8 cellular contexts compared by ENCODE assay signal in the genomic region with DNA sequence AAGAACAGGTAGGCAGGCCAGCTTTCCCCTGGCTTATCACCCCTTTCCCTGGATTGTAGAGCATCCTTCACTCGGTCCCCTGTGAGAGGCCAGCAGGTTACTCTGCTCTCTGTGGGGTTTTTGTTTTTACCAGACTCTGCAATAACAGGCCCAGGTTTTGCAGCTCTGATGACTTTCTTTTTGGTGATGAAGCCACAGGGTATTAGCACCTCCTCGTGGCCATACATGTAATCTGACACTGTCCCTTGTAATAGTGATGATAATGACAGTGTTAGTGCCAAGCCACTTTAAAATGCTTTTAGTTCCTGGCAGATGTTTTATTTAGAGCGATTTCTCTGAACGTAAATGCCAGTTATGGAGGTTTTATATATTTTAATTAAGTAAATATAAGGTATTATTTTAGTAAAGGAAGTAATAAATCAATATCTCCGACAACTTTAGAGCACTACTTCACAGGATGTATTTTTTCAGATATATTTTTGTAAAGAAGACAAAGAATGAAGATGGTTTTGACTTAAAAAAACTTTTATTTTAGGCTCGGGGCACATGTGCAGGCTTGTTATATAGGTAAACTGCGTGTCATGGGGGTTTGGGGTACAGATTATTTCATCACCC. TPM values are rescaled to one million over a fixed set of nuclear protein-coding genes. Genes with fewer than 3 reads are reported as not detected.
DNase-seq lines count a peak whose midpoint lies in the region; ATAC-seq and TF ChIP-seq lines count a peak whose summit lies in the region.

No MANE protein-coding gene starts in this region.

- no peak for TF ChIP-seq POLR2A in esophagus muscularis mucosa (IDR thresholded peaks at IDR 0.05; ENCODE audit: low read depth)

- intact Hi-C loops in esophagus muscularis mucosa (cut with DNase I) = loop anchor here (5.0 kb wide), 1 partner anchor 292 kb away; no protein-coding TSS in a partner anchor
- intact Hi-C loops in natural killer cell (cut with micrococcal nuclease) = loop anchor here (1.0 kb wide), 2 partner anchors 293 to 565 kb away; no protein-coding TSS in a partner anchor
- intact Hi-C loops in tibial artery (cut with DNase I; ENCODE audit: low total_unique reads) = loop anchor here (5.0 to 10.0 kb wide), 2 partner anchors 139 to 287 kb away; a partner anchor contains a TSS

- H3K9me3 ChIP-seq in esophagus muscularis mucosa = no peaks in the 10 kb centered on the region
- no peaks in the 10 kb centered on the region for H3K9me3 ChIP-seq in tibial artery

- peak; percentile 77 to 82 (median 78) for TF ChIP-seq CTCF in esophagus muscularis mucosa (IDR thresholded peaks at IDR 0.05)
- peak; percentile 76 for TF ChIP-seq CTCF in natural killer cell (IDR thresholded peaks at IDR 0.05)
- peak; percentile 68 to 78 for TF ChIP-seq CTCF in tibial artery (IDR thresholded peaks at IDR 0.05)

- H3K4me1 ChIP-seq in esophagus muscularis mucosa (peaks cover 0 to 7% (median 5%) of the 10 kb centered on the region in 4 donors), tibial artery (no peaks in the 10 kb centered on the region)

- H3K36me3 ChIP-seq in esophagus muscularis mucosa = no peaks in the 10 kb centered on the region
- no peaks in the 10 kb centered on the region for H3K36me3 ChIP-seq in tibial artery

- ATAC-seq in GM21381 (IDR thresholded peaks at IDR 0.05; ENCODE audit: unreplicated experiment) = peak; percentile 91
- peak; percentile 83 to 93 (median 91) for ATAC-seq in natural killer cell

- H3K27me3 Mint-ChIP-seq in natural killer cell (ENCODE audit: low read depth in 2 of 2) = peaks cover 3 to 29% of the 10 kb centered on the region in 2 donors

- no peak overlapping the region for H3K4me3 ChIP-seq in esophagus muscularis mucosa
- H3K4me3 ChIP-seq in tibial artery = no peak overlapping the region

- H3K27me3 ChIP-seq in esophagus muscularis mucosa (no peaks in the 10 kb centered on the region), tibial artery (no peaks in the 10 kb centered on the region)

- H3K4me1 Mint-ChIP-seq in natural killer cell = no peaks in the 10 kb centered on the region

- TF ChIP-seq EP300 in esophagus muscularis mucosa (IDR thresholded peaks at IDR 0.05) = no peak

- H3K36me3 Mint-ChIP-seq in natural killer cell = no peaks in the 10 kb centered on the region

- DNase-seq in DMS153 treated with DMSO at 0.1 percent for 48 hours (lab: John Stamatoyannopoulos, UW; ENCODE audit: unreplicated experiment) (peak; percentile 83), HK-2 (ENCODE audit: unreplicated experiment) (peak; percentile 18), NOMO-1 (lab: John Stamatoyannopoulos, UW; ENCODE audit: unreplicated experiment in 2 of 2) (peak; percentile 59 to 78), esophagus muscularis mucosa (ENCODE audit: extremely low spot score) (no peak), natural killer cell (no peak), tibial artery (peak in 1 of 2 donors; percentile 37)
- DNase-seq in activated CD8-positive, alpha-beta memory T cell treated with anti-CD3 and anti-CD28 coated beads, Interleukin-2, amount 50 U/mL, for 48 hours = peak; percentile 53

- H3K27ac Mint-ChIP-seq in natural killer cell = no peak overlapping the region

- 23% methylated on average over 7 of the region's 7 CpGs for WGBS in esophagus muscularis mucosa

- no peak overlapping the region for H3K4me3 Mint-ChIP-seq in natural killer cell

- H3K27ac ChIP-seq in esophagus muscularis mucosa (replicated peaks in 1 of 4) = peak overlapping the region in 1 of 4 donors; percentile 20
- no peak overlapping the region for H3K27ac ChIP-seq in tibial artery

- no peaks in the 10 kb centered on the region for H3K9me3 Mint-ChIP-seq in natural killer cell

RNA-seq across cellular contexts. Expression of a gene that starts 38.0 kb away (rescaled TPM):
- not detected for total RNA-seq in esophagus muscularis mucosa
- not detected for total RNA-seq in natural killer cell

Comparison
In these comparisons a context has a peak if more than half of its experiments do, and no peak if none do; other contexts are left out.
1. DNase-seq: peak in DMS153 treated with DMSO at 0.1 percent for 48 hours (single experiment), HK-2 (single experiment), NOMO-1 (2 of 2) and activated CD8-positive, alpha-beta memory T cell treated with anti-CD3 and anti-CD28 coated beads, Interleukin-2, amount 50 U/mL, for 48 hours (single experiment); none in esophagus muscularis mucosa (single experiment) and natural killer cell (single experiment).
2. Peak in every context shown above with its lines, with median percentiles within 50 percentile points of each other: CTCF ChIP-seq.